Comparison of ENCODE assay signal across 16 cellular contexts in the genomic region with DNA sequence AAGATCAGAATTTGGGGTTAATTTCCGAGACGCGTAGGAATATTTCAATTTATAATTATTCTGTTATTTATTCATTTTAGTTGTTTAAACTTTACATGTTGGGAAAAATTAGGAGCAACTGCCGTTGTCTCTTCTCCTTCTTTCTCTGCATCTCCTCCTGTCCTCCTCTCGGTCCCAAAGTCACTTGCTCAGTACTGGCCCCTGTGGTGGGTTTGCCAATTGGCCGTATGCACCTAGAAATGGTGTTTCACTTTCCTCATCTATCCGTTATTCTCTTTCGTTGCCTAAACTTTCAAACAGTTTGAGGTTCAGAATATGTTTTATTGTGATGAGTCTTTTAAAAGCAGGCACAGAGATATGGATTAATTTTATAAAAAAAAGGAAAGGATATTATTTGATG.
DNase-seq lines count a peak whose midpoint lies in the region; TF ChIP-seq lines count a peak whose summit lies in the region.
"Had no signal": no experiment of that assay in that cellular context is flagged by ENCODE, and none has a peak within 500 bp of the region (broad histone marks: within the 10 kb centered on the region; RNA-seq: fewer than 3 reads in every experiment).

No MANE protein-coding gene starts in this region.

- no peak overlapping the region for H3K27ac Mint-ChIP-seq in chondrocyte (ENCODE audit: unreplicated experiment)
- H3K27ac Mint-ChIP-seq in neural crest cell (ENCODE audit: unreplicated experiment) = no peak overlapping the region
- H3K27ac Mint-ChIP-seq: activated naive CD8-positive, alpha-beta T cell treated with anti-CD3 and anti-CD28 coated beads, Interleukin-2, amount 50 U/mL, for 24 hours; dendritic cell treated with granulocyte-macrophage colony-stimulating factor and Interleukin-4, amounts not matched to agents 40 ng/mL and 50 ng/mL, for 4 days had no signal

- intact Hi-C loops in esophagus muscularis mucosa (cut with DNase I) (no loop called here), adrenal gland (cut with DNase I) (no loop called here)

- H3K27me3 ChIP-seq in GM06990 (replicated peaks; ENCODE audit: control insufficient read depth, insufficient read depth, low read length) = no peaks in the 10 kb centered on the region
- peaks cover 0 to 2% (median 0%) of the 10 kb centered on the region in 4 donors for H3K27me3 ChIP-seq in esophagus muscularis mucosa
- H3K27me3 ChIP-seq in adrenal gland = peaks cover 24% of the 10 kb centered on the region

- no peak overlapping the region for H3K27ac ChIP-seq in esophagus muscularis mucosa (replicated peaks in 1 of 4)
- no peak overlapping the region for H3K27ac ChIP-seq in adrenal gland
- H3K27ac ChIP-seq: HL-60, VCaP had no signal

- H3K27me3 Mint-ChIP-seq in chondrocyte (ENCODE audit: low read depth) (peaks cover 46% of the 10 kb centered on the region), neural crest cell (ENCODE audit: low read depth) (peaks cover 3% of the 10 kb centered on the region)

- no peak for TF ChIP-seq EP300 in esophagus muscularis mucosa (IDR thresholded peaks at IDR 0.05)

- H3K36me3 ChIP-seq in GM06990 (ENCODE audit: control insufficient read depth, insufficient read depth, low read length) (no peaks in the 10 kb centered on the region), esophagus muscularis mucosa (no peaks in the 10 kb centered on the region), adrenal gland (replicated peaks in 1 of 2) (no peaks in the 10 kb centered on the region)

- H3K4me3 ChIP-seq in GM06990 (replicated peaks; ENCODE audit: low read depth, low read length) (no peak overlapping the region), esophagus muscularis mucosa (no peak overlapping the region), adrenal gland (no peak overlapping the region)

- H3K9me3 Mint-ChIP-seq in chondrocyte (ENCODE audit: low read depth) (no peaks in the 10 kb centered on the region), neural crest cell (no peaks in the 10 kb centered on the region)
- H3K9me3 Mint-ChIP-seq: activated naive CD8-positive, alpha-beta T cell treated with anti-CD3 and anti-CD28 coated beads, Interleukin-2, amount 50 U/mL, for 24 hours; dendritic cell treated with granulocyte-macrophage colony-stimulating factor and Interleukin-4, amounts not matched to agents 40 ng/mL and 50 ng/mL, for 4 days had no signal

- WGBS in esophagus muscularis mucosa = 80% methylated on average over 8 of the region's 8 CpGs
- WGBS in adrenal gland, 4 donors = 72 to 79% (median 78%) methylated on average over 8 of the region's 8 CpGs

- DNase-seq in GM06990 (ENCODE audit: extremely low read depth, insufficient read length) (no peak), MV-4-11 (lab: John Stamatoyannopoulos, UW) (peak; percentile 11), chondrocyte (ENCODE audit: low spot score) (no peak), neural crest cell (ENCODE audit: low read depth, low spot score) (no peak), esophagus muscularis mucosa (ENCODE audit: extremely low spot score) (no peak), COLO668 (lab: John Stamatoyannopoulos, UW; ENCODE audit: unreplicated experiment) (no peak), adrenal gland (no peak), NCI-H2029 treated with DMSO at 0.1 percent for 48 hours (lab: John Stamatoyannopoulos, UW) (no peak)
- DNase-seq: activated naive CD8-positive, alpha-beta T cell treated with anti-CD3 and anti-CD28 coated beads, Interleukin-2, amount 50 U/mL, for 24 hours; DMS153; NCI-H1048; NCI-H526 treated with DMSO at 0.1 percent for 48 hours; SIG-M5 had no signal

- no peaks in the 10 kb centered on the region for H3K4me1 ChIP-seq in esophagus muscularis mucosa
- H3K4me1 ChIP-seq in adrenal gland (replicated peaks in 1 of 2) = no peaks in the 10 kb centered on the region

- peak; percentile 24 for TF ChIP-seq CTCF in GM06990 (IDR thresholded peaks at IDR 0.05; ENCODE audit: insufficient read depth, low read length, poor library complexity, severe bottlenecking)
- peak; percentile 53 for TF ChIP-seq CTCF in chondrocyte (IDR thresholded peaks at IDR 0.05)
- TF ChIP-seq CTCF in neural crest cell (conservative IDR thresholded peaks at IDR 0.05) = peak; percentile 53
- no peak for TF ChIP-seq CTCF in esophagus muscularis mucosa (IDR thresholded peaks at IDR 0.05)
- TF ChIP-seq CTCF in adrenal gland (IDR thresholded peaks at IDR 0.05) = no peak

- H3K4me1 Mint-ChIP-seq in chondrocyte (ENCODE audit: low read depth) (no peaks in the 10 kb centered on the region), neural crest cell (no peaks in the 10 kb centered on the region)

- H3K4me3 Mint-ChIP-seq in chondrocyte (ENCODE audit: unreplicated experiment) (no peak overlapping the region), neural crest cell (no peak overlapping the region)
- H3K4me3 Mint-ChIP-seq: activated naive CD8-positive, alpha-beta T cell treated with anti-CD3 and anti-CD28 coated beads, Interleukin-2, amount 50 U/mL, for 24 hours; dendritic cell treated with granulocyte-macrophage colony-stimulating factor and Interleukin-4, amounts not matched to agents 40 ng/mL and 50 ng/mL, for 4 days had no signal

- H3K9me3 ChIP-seq in esophagus muscularis mucosa (no peaks in the 10 kb centered on the region), adrenal gland (replicated peaks in 1 of 3) (no peaks in the 10 kb centered on the region)

- TF ChIP-seq POLR2A in esophagus muscularis mucosa (IDR thresholded peaks at IDR 0.05; ENCODE audit: low read depth) (no peak), adrenal gland (IDR thresholded peaks at IDR 0.05) (no peak)

- H3K36me3 Mint-ChIP-seq in chondrocyte (ENCODE audit: low read depth) (no peaks in the 10 kb centered on the region), neural crest cell (ENCODE audit: low read depth) (no peaks in the 10 kb centered on the region)

Comparison
In these comparisons a context has a peak if more than half of its experiments do, and no peak if none do; other contexts are left out.
1. CTCF ChIP-seq: peak in GM06990 (single experiment), chondrocyte (single experiment) and neural crest cell (single experiment); none in esophagus muscularis mucosa (0 of 3) and adrenal gland (0 of 6).